In the genomic region with DNA sequence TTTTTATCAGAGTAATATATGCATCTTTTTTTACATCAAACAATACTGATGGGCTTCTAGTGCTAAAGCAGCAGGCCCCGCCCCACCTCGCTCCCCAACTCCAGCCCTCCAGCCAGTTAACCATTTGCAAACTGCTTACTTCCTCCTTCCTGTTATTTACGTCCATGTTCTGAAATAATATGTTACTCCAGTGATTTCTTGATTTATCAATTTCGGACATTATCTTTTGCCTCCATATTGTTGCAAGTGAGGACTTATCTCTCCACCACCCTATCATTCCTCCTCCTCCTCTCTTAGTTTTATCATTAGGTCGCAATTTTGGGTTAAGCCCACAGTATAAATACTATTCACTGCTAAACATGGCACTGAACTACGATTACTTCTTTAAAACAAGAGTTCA, we compare ENCODE assay signal across 22 cellular contexts. TPM values are rescaled to one million over a fixed set of nuclear protein-coding genes. Genes with fewer than 3 reads are reported as not detected.
DNase-seq lines count a peak whose midpoint lies in the region; ATAC-seq, FAIRE-seq and TF ChIP-seq lines count a peak whose summit lies in the region.
"Had no signal": no experiment of that assay in that cellular context is flagged by ENCODE, and none has a peak within 500 bp of the region (broad histone marks: within the 10 kb centered on the region; RNA-seq: fewer than 3 reads in every experiment).

No MANE protein-coding gene starts in this region.

- no peak overlapping the region for H3K23ac ChIP-seq in H9 (ENCODE audit: insufficient read length, low read depth, low read length)

- H2BK12ac ChIP-seq in H9 (ENCODE audit: insufficient read length, low read depth, low read length) = no peak overlapping the region

- no peak overlapping the region for H3K27ac ChIP-seq in H9 (ENCODE audit: insufficient read length, low read depth, low read length)
- H3K27ac ChIP-seq in K562 (ENCODE audit: extremely low read depth, low read depth, low read length) = peak overlapping the region; percentile 55; the same call in 2 of the 3 replicates
- H3K27ac ChIP-seq: SJSA1 had no signal

- H3K18ac ChIP-seq in H9 (ENCODE audit: insufficient read length, low read depth, low read length) = no peak overlapping the region

- no peak overlapping the region for H3K4ac ChIP-seq in H9 (ENCODE audit: low read depth, low read length)

- H3K9ac ChIP-seq in H9 (ENCODE audit: extremely low read depth, insufficient read length, low read length) = no peak overlapping the region
- H3K9ac ChIP-seq in K562 (ENCODE audit: insufficient read depth in 1 of 2, low read depth in 2 of 2, low read length in 2 of 2) = peak overlapping the region in 1 of 2 experiments; percentile 21; a peak in 1 of 4 replicates

- H3K9me3 Mint-ChIP-seq in CD14-positive monocyte (no peaks in the 10 kb centered on the region), H9 (no peaks in the 10 kb centered on the region), neural crest cell (no peaks in the 10 kb centered on the region)
- H3K9me3 Mint-ChIP-seq: activated naive CD8-positive, alpha-beta T cell treated with anti-CD3 and anti-CD28 coated beads, Interleukin-2, amount 10 ng/mL, durations not matched to agents 7 days and 5 days; stimulated activated naive CD8-positive, alpha-beta T cell treated with anti-CD3 and anti-CD28 coated beads, Interleukin-15, amount 100 ng/mL, for 72 hours had no signal

- TF ChIP-seq POLR2A in K562 (conservative IDR thresholded peaks at IDR 0.05) = no peak

- TF ChIP-seq RAD21 in K562 (CRISPR knock-in tag; conservative IDR thresholded peaks at IDR 0.05 in 1 of 2, IDR thresholded peaks at IDR 0.05 in 1 of 2) = no peak

- H3K23me2 ChIP-seq in H9 (ENCODE audit: insufficient read length, low read depth, low read length, poor library complexity, severe bottlenecking) = no peaks in the 10 kb centered on the region

- H2BK5ac ChIP-seq in H9 (ENCODE audit: insufficient read length, low read length) = no peak overlapping the region

- peak overlapping the region; percentile 77 to 99 (median 93) for H3K27ac Mint-ChIP-seq in CD14-positive monocyte
- peak overlapping the region in 2 of 3 experiments; percentile 2 to 31; a peak in 2 of 7 replicates for H3K27ac Mint-ChIP-seq in H9
- H3K27ac Mint-ChIP-seq in neural crest cell (ENCODE audit: unreplicated experiment) = peak overlapping the region; percentile 13
- H3K27ac Mint-ChIP-seq: activated naive CD8-positive, alpha-beta T cell treated with anti-CD3 and anti-CD28 coated beads, Interleukin-2, amount 10 ng/mL, durations not matched to agents 7 days and 5 days had no signal

- H4K20me1 ChIP-seq in H9 (ENCODE audit: control insufficient read depth, insufficient read depth, insufficient read length) (no peaks in the 10 kb centered on the region), K562 (replicated peaks; ENCODE audit: control insufficient read depth, insufficient read depth, low read length) (no peaks in the 10 kb centered on the region)

- H2AFZ ChIP-seq in H9 (ENCODE audit: low read length) (no peak overlapping the region), K562 (ENCODE audit: low read depth, low read length) (peak overlapping the region; percentile 74)

- H3K4me1 Mint-ChIP-seq in CD14-positive monocyte (peaks cover 81% of the 10 kb centered on the region), H9 (peaks cover 50 to 61% of the 10 kb centered on the region in 2 experiments), neural crest cell (peaks cover 90% of the 10 kb centered on the region)

- H3K36me3 Mint-ChIP-seq in CD14-positive monocyte (peaks cover 36 to 58% of the 10 kb centered on the region in 2 donors), H9 (ENCODE audit: insufficient read depth in 1 of 3, low read depth in 3 of 3) (no peaks in the 10 kb centered on the region), neural crest cell (ENCODE audit: low read depth) (no peaks in the 10 kb centered on the region)

- CTCF ChIA-PET in K562 (lab: Yijun Ruan, JAX; ENCODE audit: low intra/inter-chr PET ratio) = no interaction called here

- POLR2A ChIA-PET in K562 (lab: Yijun Ruan, JAX) = no interaction called here

- H3K56ac ChIP-seq in H9 (ENCODE audit: insufficient read length, low read depth, low read length) = no peak overlapping the region

- in situ Hi-C loops in K562 (cut with MboI) = no loop called here

- peak; percentile 66 for FAIRE-seq in K562 (lab: Jason Lieb, UNC)
- FAIRE-seq: G401.6, urothelium cell line had no signal

- no peak for TF ChIP-seq CTCF in CD14-positive monocyte (IDR thresholded peaks at IDR 0.05)
- TF ChIP-seq CTCF in H9 (conservative IDR thresholded peaks at IDR 0.05) = no peak
- no peak for TF ChIP-seq CTCF in K562 (IDR thresholded peaks at IDR 0.05 in 2 of 3, conservative IDR thresholded peaks at IDR 0.05 in 1 of 3; ENCODE audit: insufficient read depth in 2 of 3, low read depth in 1 of 3, low read length in 3 of 3)
- TF ChIP-seq CTCF in neural crest cell (conservative IDR thresholded peaks at IDR 0.05) = no peak

- H3K9me1 ChIP-seq in K562 (ENCODE audit: control insufficient read depth, insufficient read depth, low read length) = no peaks in the 10 kb centered on the region

- TF ChIP-seq EP300 in K562 (IDR thresholded peaks at IDR 0.05; ENCODE audit: low read length) = peak; percentile 41

- H3K36me3 ChIP-seq in K562 (ENCODE audit: control insufficient read depth, insufficient read depth, low read length) = no peaks in the 10 kb centered on the region
- H3K36me3 ChIP-seq: SJSA1 had no signal

- intact Hi-C loops in CD14-positive monocyte (cut with micrococcal nuclease) = no loop called here
- intact Hi-C loops in K562 (cut with micrococcal nuclease) = no loop called here

- H3K4me2 ChIP-seq in H9 (ENCODE audit: insufficient read depth, insufficient read length, low read length) = no peak overlapping the region
- H3K4me2 ChIP-seq in K562 (ENCODE audit: insufficient read depth, low read length) = peak overlapping the region; percentile 48; the same call in 1 of the 2 replicates

- no peak overlapping the region for H4K5ac ChIP-seq in H9 (ENCODE audit: insufficient read length, low read depth, low read length)

- H2BK120ac ChIP-seq in H9 (ENCODE audit: low read depth, low read length, poor library complexity, severe bottlenecking) = no peak overlapping the region

- DNase-seq in CD14-positive monocyte (ENCODE audit: low spot score) (no peak), H9 (no peak), K562 (ENCODE audit: extremely low read depth in 1 of 4, low spot score in 3 of 4) (peak in 3 of 4 experiments; percentile 36 to 55 (median 41)), neural crest cell (ENCODE audit: low read depth, low spot score) (no peak), OCI-M2 (lab: John Stamatoyannopoulos, UW; ENCODE audit: unreplicated experiment) (no peak), NCI-H1694 (lab: John Stamatoyannopoulos, UW) (no peak), NCI-H774 (lab: John Stamatoyannopoulos, UW) (no peak)
- DNase-seq: activated CD4-positive, alpha-beta T cell treated with anti-CD3 and anti-CD28 coated beads, Interleukin-2, amount 50 U/mL, for 1 hour; activated naive CD8-positive, alpha-beta T cell treated with anti-CD3 and anti-CD28 coated beads, Interleukin-2, amount 10 ng/mL, durations not matched to agents 7 days and 5 days; foreskin melanocyte; KG1; midbrain; NCI-H1048; NCI-H2107; NCI-H510A treated with DMSO at 0.1 percent for 48 hours; nucleus accumbens; PC-3; stimulated activated naive CD8-positive, alpha-beta T cell treated with anti-CD3 and anti-CD28 coated beads, Interleukin-15, amount 100 ng/mL, for 72 hours; T1000 had no signal

- no peak overlapping the region for H2BK20ac ChIP-seq in H9 (ENCODE audit: low read depth, low read length, poor library complexity, severe bottlenecking)

- peak overlapping the region in 1 of 2 donors; percentile 51 for H3K4me3 Mint-ChIP-seq in CD14-positive monocyte
- H3K4me3 Mint-ChIP-seq in H9 = no peak overlapping the region
- peak overlapping the region; percentile 0 for H3K4me3 Mint-ChIP-seq in neural crest cell
- H3K4me3 Mint-ChIP-seq: activated naive CD8-positive, alpha-beta T cell treated with anti-CD3 and anti-CD28 coated beads, Interleukin-2, amount 10 ng/mL, durations not matched to agents 7 days and 5 days; stimulated activated naive CD8-positive, alpha-beta T cell treated with anti-CD3 and anti-CD28 coated beads, Interleukin-15, amount 100 ng/mL, for 72 hours had no signal

- H3K4me1 ChIP-seq in H9 (ENCODE audit: insufficient read depth, low read length) (peaks cover 7% of the 10 kb centered on the region; the same call in 1 of the 2 replicates), K562 (replicated peaks in 1 of 2; ENCODE audit: control insufficient read depth in 2 of 2, insufficient read depth in 2 of 2, low read length in 2 of 2) (peaks cover 44 to 46% of the 10 kb centered on the region in 2 experiments)
- H3K4me1 ChIP-seq: SJSA1 had no signal

- no peak overlapping the region for H4K91ac ChIP-seq in H9 (ENCODE audit: insufficient read length, low read depth, low read length)

- BruUV-seq in K562 (replicated peaks; lab: Mats Ljungman, UMichigan) = no TSS peak

- H3K79me1 ChIP-seq in H9 (ENCODE audit: insufficient read depth, low read depth, low read length, poor library complexity, severe bottlenecking) = no peaks in the 10 kb centered on the region

- WGBS in H9 (ENCODE audit: extremely low coverage, insufficient read length, low lambda C conversion rate) = no CpG with 5 or more reads among the region's 6 CpGs
- 4% methylated on average over 6 of the region's 6 CpGs for WGBS in K562 (ENCODE audit: insufficient coverage, low coverage, missing lambda C conversion rate)

- H3K27me3 Mint-ChIP-seq in CD14-positive monocyte (ENCODE audit: low read depth in 3 of 3) = no peaks in the 10 kb centered on the region
- no peaks in the 10 kb centered on the region; the same call in 1 of the 2 replicates for H3K27me3 Mint-ChIP-seq in H9 (ENCODE audit: low read depth)
- H3K27me3 Mint-ChIP-seq in neural crest cell (ENCODE audit: low read depth) = no peaks in the 10 kb centered on the region
- H3K27me3 Mint-ChIP-seq: activated naive CD8-positive, alpha-beta T cell treated with anti-CD3 and anti-CD28 coated beads, Interleukin-2, amount 10 ng/mL, durations not matched to agents 7 days and 5 days; stimulated activated naive CD8-positive, alpha-beta T cell treated with anti-CD3 and anti-CD28 coated beads, Interleukin-15, amount 100 ng/mL, for 72 hours had no signal

- H3T11ph ChIP-seq in H9 (ENCODE audit: low read length) = no peak overlapping the region

- H2AK5ac ChIP-seq in H9 (ENCODE audit: insufficient read length, low read length) = no peak overlapping the region

- H3K4me3 ChIP-seq in K562 = no peak overlapping the region
- H3K4me3 ChIP-seq: SJSA1 had no signal

- H3K9me3 ChIP-seq in H9 (ENCODE audit: control insufficient read depth, low read depth, low read length) = no peaks in the 10 kb centered on the region
- H3K9me3 ChIP-seq in K562 (replicated peaks; ENCODE audit: control insufficient read depth, insufficient read depth, low read depth, low read length) = no peaks in the 10 kb centered on the region
- H3K9me3 ChIP-seq: SJSA1 had no signal

- no peak overlapping the region for H4K8ac ChIP-seq in H9 (replicated peaks; ENCODE audit: insufficient read length, low read depth, low read length)

- peak; percentile 58 for ATAC-seq in K562
- ATAC-seq: PC-3; stimulated activated naive CD8-positive, alpha-beta T cell treated with anti-CD3 and anti-CD28 coated beads, Interleukin-15, amount 100 ng/mL, for 72 hours had no signal

- H3K27me3 ChIP-seq in H9 (ENCODE audit: insufficient read depth, low read length) (no peaks in the 10 kb centered on the region), K562 (ENCODE audit: control insufficient read depth in 2 of 2, insufficient read depth in 2 of 2, low read length in 2 of 2) (no peaks in the 10 kb centered on the region)
- H3K27me3 ChIP-seq: SJSA1 had no signal

- no peaks in the 10 kb centered on the region for H3K79me2 ChIP-seq in H9 (ENCODE audit: insufficient read depth, low read length)
- no peaks in the 10 kb centered on the region; the same call in 2 of the 3 replicates for H3K79me2 ChIP-seq in K562 (ENCODE audit: control insufficient read depth, insufficient read depth, low read length)

- H2BK15ac ChIP-seq in H9 (ENCODE audit: low read depth, low read length) = no peak overlapping the region

- H3K14ac ChIP-seq in H9 (ENCODE audit: insufficient read depth, low read length) = no peak overlapping the region

RNA-seq across cellular contexts. Expression of a gene that starts 39.5 kb away (rescaled TPM):
- 1 to 10 TPM; 3.4 to 4.8 TPM for polyA plus RNA-seq in CD14-positive monocyte
- total RNA-seq in H9 (2021) = 40.7 and 42.8 TPM in 2 replicates
- 2.3 and 8.1 TPM in 2 replicates for total RNA-seq in K562 (2011; cell fraction: chromatin; rRNA removed; ENCODE audit: low replicate concordance)
- total RNA-seq in K562 (2011; cell fraction: nucleolus; rRNA removed) = 5.5 TPM in 2 replicates
- 4.4 TPM in 2 replicates for total RNA-seq in K562 (2011; cell fraction: nucleoplasm; rRNA removed)
- total RNA-seq in K562 (2014; rRNA removed) = 5.9 and 6.3 TPM in 2 replicates
- 2.8 and 5.2 TPM in 2 replicates for total RNA-seq in K562 (2014; rRNA removed; fragmentation: Illumina TruSeq; extraction: Trizol)
- 6.0 and 6.2 TPM in 2 replicates for total RNA-seq in K562 (2015; rRNA removed; fragmentation: Illumina TruSeq; extraction: Trizol)
- total RNA-seq in K562 (2021) = 14.2 and 16.7 TPM in 2 replicates
- polyA plus RNA-seq in K562 (2011; rRNA removed) = 2.0 and 2.5 TPM in 2 replicates
- polyA plus RNA-seq in K562 (2011; cell fraction: cytosol; rRNA removed) = 3.7 and 4.2 TPM in 2 replicates
- polyA plus RNA-seq in K562 (2011; cell fraction: nucleus; rRNA removed) = 3.1 and 6.2 TPM in 2 replicates
- 4.2 and 6.5 TPM in 2 replicates for polyA plus RNA-seq in K562 (2012)
- 4.6 and 8.0 TPM in 2 replicates for polyA plus RNA-seq in K562 (2014; fragmentation: Illumina TruSeq; extraction: Trizol)
- under 1 TPM; 0.56 to 0.63 TPM for polyA plus RNA-seq in K562 (2014; fragmentation: Nextera tagmentation; extraction: Ambion mirVana)
- polyA plus RNA-seq in K562 (2014; rRNA removed) = 4.3 and 6.2 TPM in 2 replicates
- polyA minus RNA-seq in K562 (2011; rRNA and poly(A)+ RNA removed) = 1.4 and 2.5 TPM in 2 replicates
- 7.5 and 8.4 TPM in 2 replicates for polyA minus RNA-seq in K562 (2011; cell fraction: cytosol; rRNA and poly(A)+ RNA removed)
- 2.2 and 3.3 TPM in 2 replicates for polyA minus RNA-seq in K562 (2011; cell fraction: nucleus; rRNA and poly(A)+ RNA removed)
- total RNA-seq in neural crest cell = 60.3 and 64.4 TPM in 2 replicates

Comparison
In these comparisons a context has a peak if more than half of its experiments do, and no peak if none do; other contexts are left out.
1. DNase-seq: peak in K562 (3 of 4); none in CD14-positive monocyte (single experiment), H9 (single experiment), neural crest cell (single experiment), OCI-M2 (single experiment), NCI-H1694 (single experiment) and NCI-H774 (single experiment).
2. H3K27ac Mint-ChIP-seq: peak in every context shown above with its lines; median percentile 93 in CD14-positive monocyte; 16 in H9; 13 in neural crest cell.